ENCODE assay signal across 30 cellular contexts in the genomic region with DNA sequence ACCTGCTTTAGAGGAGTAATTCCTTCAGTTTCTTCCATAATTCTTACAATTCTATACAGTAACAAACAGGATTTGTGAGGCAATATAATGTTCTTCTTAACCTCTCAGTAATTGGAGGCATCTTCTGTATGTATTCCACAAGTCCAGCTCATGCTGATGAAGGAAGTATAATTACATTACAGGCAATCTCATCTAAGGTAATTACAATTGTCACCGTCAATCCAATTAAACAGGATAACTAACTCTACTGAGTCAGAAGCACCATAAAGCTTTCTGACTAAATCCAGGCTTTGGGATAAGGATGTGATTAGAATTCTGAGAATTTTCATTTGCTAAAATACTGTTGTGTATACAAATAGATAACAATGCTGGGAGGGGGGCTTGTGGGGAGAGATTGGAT.
"Had no signal": no experiment of that assay in that cellular context is flagged by ENCODE, and none has a peak within 500 bp of the region (broad histone marks: within the 10 kb centered on the region; RNA-seq: fewer than 3 reads in every experiment).

No MANE protein-coding gene starts in this region.

- H3K4me1 ChIP-seq: esophagus muscularis mucosa, foreskin keratinocyte, gastrocnemius medialis had no signal

- H3K4me3 Mint-ChIP-seq: activated CD4-positive, alpha-beta memory T cell treated with anti-CD3 and anti-CD28 coated beads, Interleukin-2, amount 10 ng/mL, durations not matched to agents 7 days and 5 days; activated CD4-positive, alpha-beta T cell treated with anti-CD3 and anti-CD28 coated beads, Interleukin-2, amount 10 ng/mL, durations not matched to agents 7 days and 5 days; activated naive CD8-positive, alpha-beta T cell; activated T-cell treated with anti-CD3 and anti-CD28 coated beads, Interleukin-2, amount 50 U/mL, for 24 hours; activated T-cell treated with anti-CD3 and anti-CD28 coated beads, Interleukin-2, amount 50 U/mL, for 72 hours; central memory CD8-positive, alpha-beta T cell; effector memory CD8-positive, alpha-beta T cell; WTC11 had no signal

- H3K36me3 ChIP-seq: brain microvascular endothelial cell, esophagus muscularis mucosa, gastrocnemius medialis, heart right ventricle had no signal

- H3K27me3 ChIP-seq: brain microvascular endothelial cell, esophagus muscularis mucosa, foreskin keratinocyte, gastrocnemius medialis had no signal

- H3K4me1 Mint-ChIP-seq: activated CD4-positive, alpha-beta memory T cell treated with anti-CD3 and anti-CD28 coated beads, Interleukin-2, amount 10 ng/mL, durations not matched to agents 7 days and 5 days; activated CD4-positive, alpha-beta T cell treated with anti-CD3 and anti-CD28 coated beads, Interleukin-2, amount 10 ng/mL, durations not matched to agents 7 days and 5 days; central memory CD8-positive, alpha-beta T cell had no signal

- H3K36me3 Mint-ChIP-seq: activated naive CD8-positive, alpha-beta T cell; WTC11 had no signal

- DNase-seq: activated CD4-positive, alpha-beta memory T cell treated with anti-CD3 and anti-CD28 coated beads, Interleukin-2, amount 10 ng/mL, durations not matched to agents 7 days and 5 days; activated CD4-positive, alpha-beta T cell treated with anti-CD3 and anti-CD28 coated beads for 1 hour; activated CD4-positive, alpha-beta T cell treated with anti-CD3 and anti-CD28 coated beads for 4 hours; activated CD4-positive, alpha-beta T cell treated with anti-CD3 and anti-CD28 coated beads, Interleukin-2, amount 10 ng/mL, durations not matched to agents 7 days and 5 days; activated CD4-positive, alpha-beta T cell treated with anti-CD3 and anti-CD28 coated beads, Interleukin-2, amount 50 U/mL, for 4 hours; activated CD8-positive, alpha-beta memory T cell treated with anti-CD3 and anti-CD28 coated beads, Interleukin-2, amount 50 U/mL, for 48 hours; activated effector memory CD4-positive, alpha-beta T cell treated with Interleukin-2 at 50 U/mL for 16 hours; activated gamma-delta T cell treated with Interleukin-2 at 50 U/mL for 16 hours; activated naive CD4-positive, alpha-beta T cell treated with anti-CD3 and anti-CD28 coated beads, Interleukin-2, amount 50 U/mL, for 16 hours; activated naive CD4-positive, alpha-beta T cell treated with Interleukin-2 at 50 U/mL for 16 hours; activated T-cell treated with anti-CD3 and anti-CD28 coated beads for 4 hours; activated T-cell treated with anti-CD3 and anti-CD28 coated beads, Interleukin-2, amount 50 U/mL, for 24 hours; activated T-cell treated with anti-CD3 and anti-CD28 coated beads, Interleukin-2, amount 50 U/mL, for 72 hours; amniotic stem cell; anterior cingulate cortex; brain microvascular endothelial cell; cortex of kidney; dermis blood vessel endothelial cell; effector CD4-positive, alpha-beta T cell; effector memory CD8-positive, alpha-beta T cell; erythroblast; foreskin keratinocyte; gastrocnemius medialis; heart right ventricle; T-helper 2 cell had no signal

- H3K27ac Mint-ChIP-seq: activated CD4-positive, alpha-beta memory T cell treated with anti-CD3 and anti-CD28 coated beads, Interleukin-2, amount 10 ng/mL, durations not matched to agents 7 days and 5 days; activated CD4-positive, alpha-beta T cell treated with anti-CD3 and anti-CD28 coated beads, Interleukin-2, amount 10 ng/mL, durations not matched to agents 7 days and 5 days; activated naive CD8-positive, alpha-beta T cell; activated T-cell treated with anti-CD3 and anti-CD28 coated beads, Interleukin-2, amount 50 U/mL, for 24 hours; activated T-cell treated with anti-CD3 and anti-CD28 coated beads, Interleukin-2, amount 50 U/mL, for 72 hours; effector memory CD8-positive, alpha-beta T cell; WTC11 had no signal

- H3K9me3 ChIP-seq: gastrocnemius medialis had no signal

- H3K27ac ChIP-seq: brain microvascular endothelial cell, esophagus muscularis mucosa, foreskin keratinocyte, gastrocnemius medialis, heart right ventricle, VCaP had no signal

- H3K4me3 ChIP-seq: esophagus muscularis mucosa, gastrocnemius medialis, heart right ventricle had no signal

- H3K27me3 Mint-ChIP-seq: activated CD4-positive, alpha-beta memory T cell treated with anti-CD3 and anti-CD28 coated beads, Interleukin-2, amount 10 ng/mL, durations not matched to agents 7 days and 5 days; activated CD4-positive, alpha-beta T cell treated with anti-CD3 and anti-CD28 coated beads, Interleukin-2, amount 10 ng/mL, durations not matched to agents 7 days and 5 days; activated T-cell treated with anti-CD3 and anti-CD28 coated beads, Interleukin-2, amount 50 U/mL, for 24 hours; central memory CD8-positive, alpha-beta T cell; effector memory CD8-positive, alpha-beta T cell had no signal

- ATAC-seq: effector memory CD8-positive, alpha-beta T cell; gastrocnemius medialis; heart right ventricle; WTC11 had no signal

- H3K9me3 Mint-ChIP-seq: activated CD4-positive, alpha-beta T cell treated with anti-CD3 and anti-CD28 coated beads, Interleukin-2, amount 10 ng/mL, durations not matched to agents 7 days and 5 days had no signal
